Comparison of ENCODE assay signal across 8 cellular contexts in the genomic region with DNA sequence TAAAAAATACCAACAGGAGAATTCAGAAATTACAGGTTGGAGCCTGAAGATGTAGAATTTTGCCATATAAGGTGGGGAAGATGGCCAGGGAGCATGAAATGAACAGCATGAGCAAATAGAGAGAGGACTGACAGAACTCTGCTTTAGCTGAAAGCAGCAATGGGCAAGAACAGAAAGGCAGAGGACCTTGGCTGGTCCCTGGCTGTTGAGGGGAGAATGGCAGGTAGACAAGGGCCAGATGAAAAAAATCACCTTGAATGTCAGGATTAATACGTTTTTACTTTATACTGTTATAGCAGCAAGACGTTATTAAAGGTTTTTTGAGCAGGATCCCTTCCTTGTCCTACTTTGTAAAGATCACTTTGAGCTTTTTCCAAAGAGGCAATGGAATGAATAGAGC. TPM values are rescaled to one million over a fixed set of nuclear protein-coding genes. Genes with fewer than 3 reads are reported as not detected.
DNase-seq lines count a peak whose midpoint lies in the region; ATAC-seq and TF ChIP-seq lines count a peak whose summit lies in the region.

No MANE protein-coding gene starts in this region.

- 71% methylated on average over 2 of the region's 2 CpGs for WGBS in thymus

- TF ChIP-seq CTCF in AG04449 (IDR thresholded peaks at IDR 0.05; ENCODE audit: insufficient read depth, low read length, missing control alignments), result no peak
- peak; percentile 18 for TF ChIP-seq CTCF in GM13977 (IDR thresholded peaks at IDR 0.05; ENCODE audit: extremely low read depth, insufficient read depth, missing control alignments)
- TF ChIP-seq CTCF in WERI-Rb-1 (IDR thresholded peaks at IDR 0.05; ENCODE audit: low read depth, low read length), result peak; percentile 54

- H3K4me1 ChIP-seq in thymus (ENCODE audit: control insufficient read depth, insufficient read depth, low read length), result peaks cover 14% of the 10 kb centered on the region

- H3K36me3 ChIP-seq in WERI-Rb-1 (peaks cover 43% of the 10 kb centered on the region), thymus (ENCODE audit: control insufficient read depth, insufficient read depth) (peaks cover 15% of the 10 kb centered on the region)

- DNase-seq in AG04449 (ENCODE audit: low read depth, low spot score), result no peak
- peak; percentile 47 for DNase-seq in GM13977 (ENCODE audit: low spot score)
- peak; percentile 43 for DNase-seq in WERI-Rb-1
- DNase-seq in NCI-H2029 (lab: John Stamatoyannopoulos, UW), result no peak
- no peak for DNase-seq in anterior cingulate cortex (lab: John Stamatoyannopoulos, UW)

- H3K27ac ChIP-seq in WERI-Rb-1 (peak overlapping the region; percentile 99), thymus (ENCODE audit: low read depth) (no peak overlapping the region)

- CTCF ChIA-PET in AG04449 (lab: Yijun Ruan, JAX), result interaction anchor here (0.9 to 15.1 kb wide), 11 partner anchors 10 to 338 kb away, joined by 3 to 270 read pairs (median 5); a partner anchor contains a TSS

- no peak for ATAC-seq in GM18907 (IDR thresholded peaks at IDR 0.05; ENCODE audit: unreplicated experiment)

- POLR2A ChIA-PET in AG04449 (lab: Yijun Ruan, JAX), result interaction anchor here (0.6 to 2.2 kb wide), 4 partner anchors 9 to 113 kb away, joined by 3 to 9 read pairs (median 5); a partner anchor contains a TSS

- in situ Hi-C loops in GM13977 (cut with MboI; ENCODE audit: low pct_unique_long_range_greater_than_20kb, low sequenced_read_pairs, unreplicated experiment), result no loop called here

- no peaks in the 10 kb centered on the region for H3K27me3 ChIP-seq in WERI-Rb-1 (ENCODE audit: insufficient read depth, low read depth, severe bottlenecking)
- no peaks in the 10 kb centered on the region for H3K27me3 ChIP-seq in thymus (ENCODE audit: control insufficient read depth, insufficient read depth)

- H3K4me3 ChIP-seq in AG04449 (ENCODE audit: low read depth, low read length) (peak overlapping the region; percentile 95), WERI-Rb-1 (ENCODE audit: low read depth, low read length) (peak overlapping the region; percentile 94), iPS-11a (ENCODE audit: low read depth, low read length) (peak overlapping the region; percentile 82), thymus (ENCODE audit: low read length) (peak overlapping the region; percentile 68)

- no peaks in the 10 kb centered on the region for H3K9me3 ChIP-seq in WERI-Rb-1 (ENCODE audit: severe bottlenecking)
- H3K9me3 ChIP-seq in thymus (ENCODE audit: control insufficient read depth), result no peaks in the 10 kb centered on the region

RNA-seq across cellular contexts. Expression of a gene that starts 1.0 kb away (rescaled TPM):
- 22.5 TPM for polyA plus RNA-seq in thymus

RNA-seq across cellular contexts. Expression of a gene that starts 12.1 kb away (rescaled TPM):
- 19.5 TPM for polyA plus RNA-seq in thymus

RNA-seq across cellular contexts. Expression of a gene that starts 34.4 kb away (rescaled TPM):
- polyA plus RNA-seq in thymus, result 3.4 TPM

Comparison
In these comparisons a context has a peak if more than half of its experiments do, and no peak if none do; other contexts are left out.
1. DNase-seq: peak in GM13977 (single experiment) and WERI-Rb-1 (single experiment); none in AG04449 (single experiment), NCI-H2029 (single experiment) and anterior cingulate cortex (0 of 58).
2. Peak in every context shown above with its lines, with median percentiles within 50 percentile points of each other: H3K4me3 ChIP-seq.